ENCODE assay signal across 1 cellular context in genomic region chr5:177537389-177538361, GRCh38.
TF ChIP-seq lines count a peak whose summit lies in the region.

No MANE protein-coding gene starts in this region.

TF ChIP-seq in SK-N-SH, 30 proteins besides CTCF, POLR2A, EP300 and RAD21 (continued from another document):
- TF ChIP-seq SMC3 (IDR thresholded peaks at IDR 0.05; ENCODE audit: low read depth, low read length) (no peak), REST (IDR thresholded peaks at IDR 0.05; ENCODE audit: low read depth, low read length) (no peak), ELF1 (IDR thresholded peaks at IDR 0.05) (no peak), MXI1 (IDR thresholded peaks at IDR 0.05; ENCODE audit: low read depth, low read length) (no peak), YY1 (IDR thresholded peaks at IDR 0.05; ENCODE audit: low read depth) (no peak)
- TF ChIP-seq, protein P1, sequence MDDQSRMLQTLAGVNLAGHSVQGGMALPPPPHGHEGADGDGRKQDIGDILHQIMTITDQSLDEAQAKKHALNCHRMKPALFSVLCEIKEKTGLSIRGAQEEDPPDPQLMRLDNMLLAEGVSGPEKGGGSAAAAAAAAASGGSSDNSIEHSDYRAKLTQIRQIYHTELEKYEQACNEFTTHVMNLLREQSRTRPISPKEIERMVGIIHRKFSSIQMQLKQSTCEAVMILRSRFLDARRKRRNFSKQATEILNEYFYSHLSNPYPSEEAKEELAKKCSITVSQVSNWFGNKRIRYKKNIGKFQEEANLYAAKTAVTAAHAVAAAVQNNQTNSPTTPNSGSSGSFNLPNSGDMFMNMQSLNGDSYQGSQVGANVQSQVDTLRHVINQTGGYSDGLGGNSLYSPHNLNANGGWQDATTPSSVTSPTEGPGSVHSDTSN (IDR thresholded peaks at IDR 0.05): no peak
